Comparison of ENCODE assay signal across 1 cellular context in the genomic region with DNA sequence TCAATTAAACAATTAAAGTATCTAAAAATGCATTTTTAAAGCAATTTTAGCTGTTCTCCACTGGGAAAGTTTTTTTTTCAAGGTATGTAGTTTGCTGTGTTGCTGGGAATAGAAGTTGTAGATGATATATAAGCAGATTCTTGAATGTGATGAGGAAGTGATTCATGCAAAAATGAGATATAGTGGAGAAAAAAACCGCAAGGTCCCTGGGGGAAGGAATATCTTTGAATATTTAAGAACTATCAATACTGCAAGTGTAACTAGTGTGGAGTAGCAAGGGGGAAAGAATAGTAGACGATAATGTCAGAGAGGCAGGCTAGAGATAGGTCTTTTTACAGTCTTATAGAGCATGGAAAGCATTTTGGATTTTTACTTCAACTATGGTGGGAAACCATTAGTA.
TF ChIP-seq lines count a peak whose summit lies in the region.

No MANE protein-coding gene starts in this region.

TF ChIP-seq in HepG2, 621 proteins besides CTCF, POLR2A, EP300 and RAD21 (continued from another document):
- TF ChIP-seq, protein P1, sequence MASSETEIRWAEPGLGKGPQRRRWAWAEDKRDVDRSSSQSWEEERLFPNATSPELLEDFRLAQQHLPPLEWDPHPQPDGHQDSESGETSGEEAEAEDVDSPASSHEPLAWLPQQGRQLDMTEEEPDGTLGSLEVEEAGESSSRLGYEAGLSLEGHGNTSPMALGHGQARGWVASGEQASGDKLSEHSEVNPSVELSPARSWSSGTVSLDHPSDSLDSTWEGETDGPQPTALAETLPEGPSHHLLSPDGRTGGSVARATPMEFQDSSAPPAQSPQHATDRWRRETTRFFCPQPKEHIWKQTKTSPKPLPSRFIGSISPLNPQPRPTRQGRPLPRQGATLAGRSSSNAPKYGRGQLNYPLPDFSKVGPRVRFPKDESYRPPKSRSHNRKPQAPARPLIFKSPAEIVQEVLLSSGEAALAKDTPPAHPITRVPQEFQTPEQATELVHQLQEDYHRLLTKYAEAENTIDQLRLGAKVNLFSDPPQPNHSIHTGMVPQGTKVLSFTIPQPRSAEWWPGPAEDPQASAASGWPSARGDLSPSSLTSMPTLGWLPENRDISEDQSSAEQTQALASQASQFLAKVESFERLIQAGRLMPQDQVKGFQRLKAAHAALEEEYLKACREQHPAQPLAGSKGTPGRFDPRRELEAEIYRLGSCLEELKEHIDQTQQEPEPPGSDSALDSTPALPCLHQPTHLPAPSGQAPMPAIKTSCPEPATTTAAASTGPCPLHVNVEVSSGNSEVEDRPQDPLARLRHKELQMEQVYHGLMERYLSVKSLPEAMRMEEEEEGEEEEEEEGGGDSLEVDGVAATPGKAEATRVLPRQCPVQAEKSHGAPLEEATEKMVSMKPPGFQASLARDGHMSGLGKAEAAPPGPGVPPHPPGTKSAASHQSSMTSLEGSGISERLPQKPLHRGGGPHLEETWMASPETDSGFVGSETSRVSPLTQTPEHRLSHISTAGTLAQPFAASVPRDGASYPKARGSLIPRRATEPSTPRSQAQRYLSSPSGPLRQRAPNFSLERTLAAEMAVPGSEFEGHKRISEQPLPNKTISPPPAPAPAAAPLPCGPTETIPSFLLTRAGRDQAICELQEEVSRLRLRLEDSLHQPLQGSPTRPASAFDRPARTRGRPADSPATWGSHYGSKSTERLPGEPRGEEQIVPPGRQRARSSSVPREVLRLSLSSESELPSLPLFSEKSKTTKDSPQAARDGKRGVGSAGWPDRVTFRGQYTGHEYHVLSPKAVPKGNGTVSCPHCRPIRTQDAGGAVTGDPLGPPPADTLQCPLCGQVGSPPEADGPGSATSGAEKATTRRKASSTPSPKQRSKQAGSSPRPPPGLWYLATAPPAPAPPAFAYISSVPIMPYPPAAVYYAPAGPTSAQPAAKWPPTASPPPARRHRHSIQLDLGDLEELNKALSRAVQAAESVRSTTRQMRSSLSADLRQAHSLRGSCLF (CRISPR knock-in tag; IDR thresholded peaks at IDR 0.05; ENCODE audit: borderline replicate concordance), result no peak
- TF ChIP-seq HNRNPL (IDR thresholded peaks at IDR 0.05; ENCODE audit: low read depth, low read length) (no peak), HMGA1 (CRISPR knock-in tag; conservative IDR thresholded peaks at IDR 0.05) (no peak)
- TF ChIP-seq, protein P2, sequence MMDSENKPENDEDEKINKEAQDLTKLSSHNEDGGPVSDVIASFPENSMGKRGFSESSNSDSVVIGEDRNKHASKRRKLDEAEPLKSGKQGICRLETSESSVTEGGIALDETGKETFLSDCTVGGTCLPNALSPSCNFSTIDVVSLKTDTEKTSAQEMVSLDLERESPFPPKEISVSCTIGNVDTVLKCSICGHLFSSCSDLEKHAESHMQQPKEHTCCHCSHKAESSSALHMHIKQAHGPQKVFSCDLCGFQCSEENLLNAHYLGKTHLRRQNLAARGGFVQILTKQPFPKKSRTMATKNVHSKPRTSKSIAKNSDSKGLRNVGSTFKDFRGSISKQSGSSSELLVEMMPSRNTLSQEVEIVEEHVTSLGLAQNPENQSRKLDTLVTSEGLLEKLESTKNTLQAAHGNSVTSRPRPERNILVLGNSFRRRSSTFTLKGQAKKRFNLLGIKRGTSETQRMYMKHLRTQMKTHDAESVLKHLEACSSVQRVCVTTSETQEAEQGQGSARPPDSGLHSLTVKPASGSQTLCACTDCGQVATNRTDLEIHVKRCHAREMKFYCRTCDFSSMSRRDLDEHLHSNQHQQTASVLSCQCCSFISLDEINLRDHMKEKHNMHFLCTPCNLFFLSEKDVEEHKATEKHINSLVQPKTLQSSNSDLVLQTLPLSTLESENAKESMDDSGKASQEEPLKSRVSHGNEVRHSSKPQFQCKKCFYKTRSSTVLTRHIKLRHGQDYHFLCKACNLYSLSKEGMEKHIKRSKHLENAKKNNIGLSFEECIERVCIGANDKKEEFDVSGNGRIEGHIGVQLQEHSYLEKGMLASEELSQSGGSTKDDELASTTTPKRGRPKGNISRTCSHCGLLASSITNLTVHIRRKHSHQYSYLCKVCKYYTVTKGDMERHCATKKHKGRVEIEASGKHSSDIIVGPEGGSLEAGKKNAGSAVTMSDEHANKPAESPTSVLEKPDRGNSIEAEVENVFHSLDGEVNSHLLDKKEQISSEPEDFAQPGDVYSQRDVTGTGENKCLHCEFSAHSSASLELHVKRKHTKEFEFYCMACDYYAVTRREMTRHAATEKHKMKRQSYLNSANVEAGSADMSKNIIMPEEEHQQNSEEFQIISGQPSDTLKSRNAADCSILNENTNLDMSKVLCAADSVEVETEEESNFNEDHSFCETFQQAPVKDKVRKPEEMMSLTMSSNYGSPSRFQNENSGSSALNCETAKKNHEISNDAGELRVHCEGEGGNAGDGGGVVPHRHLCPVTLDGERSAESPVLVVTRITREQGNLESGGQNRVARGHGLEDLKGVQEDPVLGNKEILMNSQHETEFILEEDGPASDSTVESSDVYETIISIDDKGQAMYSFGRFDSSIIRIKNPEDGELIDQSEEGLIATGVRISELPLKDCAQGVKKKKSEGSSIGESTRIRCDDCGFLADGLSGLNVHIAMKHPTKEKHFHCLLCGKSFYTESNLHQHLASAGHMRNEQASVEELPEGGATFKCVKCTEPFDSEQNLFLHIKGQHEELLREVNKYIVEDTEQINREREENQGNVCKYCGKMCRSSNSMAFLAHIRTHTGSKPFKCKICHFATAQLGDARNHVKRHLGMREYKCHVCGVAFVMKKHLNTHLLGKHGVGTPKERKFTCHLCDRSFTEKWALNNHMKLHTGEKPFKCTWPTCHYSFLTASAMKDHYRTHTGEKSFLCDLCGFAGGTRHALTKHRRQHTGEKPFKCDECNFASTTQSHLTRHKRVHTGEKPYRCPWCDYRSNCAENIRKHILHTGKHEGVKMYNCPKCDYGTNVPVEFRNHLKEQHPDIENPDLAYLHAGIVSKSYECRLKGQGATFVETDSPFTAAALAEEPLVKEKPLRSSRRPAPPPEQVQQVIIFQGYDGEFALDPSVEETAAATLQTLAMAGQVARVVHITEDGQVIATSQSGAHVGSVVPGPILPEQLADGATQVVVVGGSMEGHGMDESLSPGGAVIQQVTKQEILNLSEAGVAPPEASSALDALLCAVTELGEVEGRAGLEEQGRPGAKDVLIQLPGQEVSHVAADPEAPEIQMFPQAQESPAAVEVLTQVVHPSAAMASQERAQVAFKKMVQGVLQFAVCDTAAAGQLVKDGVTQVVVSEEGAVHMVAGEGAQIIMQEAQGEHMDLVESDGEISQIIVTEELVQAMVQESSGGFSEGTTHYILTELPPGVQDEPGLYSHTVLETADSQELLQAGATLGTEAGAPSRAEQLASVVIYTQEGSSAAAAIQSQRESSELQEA (CRISPR knock-in tag; IDR thresholded peaks at IDR 0.05; ENCODE audit: not compliant biosample characterization), result no peak
